Comparison of ENCODE assay signal across 8 cellular contexts in the genomic region with DNA sequence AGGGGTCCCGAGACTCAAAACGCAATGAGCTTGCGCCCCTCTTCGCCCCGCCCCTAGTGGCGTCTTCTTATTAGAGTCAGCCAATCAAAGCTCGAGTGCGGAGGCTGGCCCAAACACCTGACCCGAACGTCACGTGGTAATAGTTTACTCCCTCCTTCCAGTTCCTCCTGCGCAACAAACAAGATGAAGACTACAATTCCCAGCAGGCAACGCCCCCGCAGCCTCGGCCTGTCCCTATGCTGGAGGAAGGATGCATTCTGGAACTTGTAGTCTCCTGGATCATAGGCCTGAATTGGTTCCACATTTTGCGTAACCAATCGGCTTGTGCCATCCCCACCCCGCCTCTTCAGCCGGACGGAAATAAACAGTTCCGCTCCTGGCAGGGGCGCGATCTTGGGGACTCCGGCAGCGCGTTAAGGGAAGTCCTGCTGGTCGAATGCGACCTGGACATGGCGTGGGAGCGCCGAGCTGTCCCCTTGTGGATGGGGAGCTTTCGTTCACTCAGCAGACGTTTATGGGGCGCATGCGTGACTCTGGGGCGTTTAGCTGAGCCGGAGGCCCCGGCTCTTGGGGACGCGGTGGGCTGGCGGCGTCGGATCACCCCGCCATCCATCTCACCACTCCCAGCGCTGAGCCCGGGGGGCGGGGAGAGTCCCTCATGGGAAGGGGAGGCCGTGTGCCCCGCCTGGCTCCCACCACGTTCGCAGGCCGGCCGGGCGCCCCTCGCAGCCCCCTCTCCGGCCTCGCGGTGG. TPM values are rescaled to one million over a fixed set of nuclear protein-coding genes. Genes with fewer than 3 reads are reported as not detected.
DNase-seq lines count a peak whose midpoint lies in the region; ATAC-seq and TF ChIP-seq lines count a peak whose summit lies in the region.

A gene (minus strand): TSS at position 26 of the 752 bp plus-strand sequence. CDS start 38 bp downstream, outside the sequence.

- no peaks in the 10 kb centered on the region for H3K27me3 ChIP-seq in left ventricle myocardium inferior (ENCODE audit: low read depth)

- peaks cover 2% of the 10 kb centered on the region for H3K36me3 Mint-ChIP-seq in T-helper 1 cell treated with Interleukin-12 subunit alpha and Interleukin-12 subunit beta and Interleukin-4 antibody, amounts not matched to agents 30 μg/mL and 1 μg/mL, for 36 hours (ENCODE audit: low read depth)
- no peaks in the 10 kb centered on the region for H3K36me3 Mint-ChIP-seq in progenitor cell of endocrine pancreas (ENCODE audit: insufficient read depth)

- H3K4me3 ChIP-seq in left ventricle myocardium inferior, result peak within 1 kb of the TSS; percentile 95

- peak within 1 kb of the TSS; percentile 99 for H3K27ac ChIP-seq in left ventricle myocardium inferior (replicated peaks)

- TF ChIP-seq POLR2A in GM15510 (IDR thresholded peaks at IDR 0.05; ENCODE audit: borderline replicate concordance, extremely low read depth, insufficient read length), result peak; percentile 92

- H3K4me1 ChIP-seq in left ventricle myocardium inferior, result peaks cover 70% of the 10 kb centered on the region

- peak within 1 kb of the TSS; percentile 79 for H3K27ac Mint-ChIP-seq in T-helper 1 cell treated with Interleukin-12 subunit alpha and Interleukin-12 subunit beta and Interleukin-4 antibody, amounts not matched to agents 30 μg/mL and 1 μg/mL, for 36 hours
- H3K27ac Mint-ChIP-seq in progenitor cell of endocrine pancreas, result peak within 1 kb of the TSS; percentile 95

- ATAC-seq in HG02885 (IDR thresholded peaks at IDR 0.05; ENCODE audit: poor library complexity, unreplicated experiment), result peak; percentile 86

- TF ChIP-seq CTCF in left ventricle myocardium inferior (IDR thresholded peaks at IDR 0.05; ENCODE audit: borderline replicate concordance), result peak; percentile 59
- TF ChIP-seq CTCF in progenitor cell of endocrine pancreas (IDR thresholded peaks at IDR 0.05; ENCODE audit: unreplicated experiment), result peak; percentile 62

- DNase-seq in NCI-H1694 (lab: John Stamatoyannopoulos, UW) (peak; percentile 100), amniotic stem cell (lab: John Stamatoyannopoulos, UW) (peak; percentile 100), left ventricle myocardium inferior (peak; percentile 97), progenitor cell of endocrine pancreas (ENCODE audit: low spot score, unreplicated experiment) (peak; percentile 94), ureter (ENCODE audit: low spot score) (peak; percentile 99)

- no peaks in the 10 kb centered on the region for H3K9me3 Mint-ChIP-seq in T-helper 1 cell treated with Interleukin-12 subunit alpha and Interleukin-12 subunit beta and Interleukin-4 antibody, amounts not matched to agents 30 μg/mL and 1 μg/mL, for 36 hours
- no peaks in the 10 kb centered on the region for H3K9me3 Mint-ChIP-seq in progenitor cell of endocrine pancreas (ENCODE audit: low read depth)

- peaks cover 20% of the 10 kb centered on the region for H3K36me3 ChIP-seq in left ventricle myocardium inferior

- no peaks in the 10 kb centered on the region for H3K9me3 ChIP-seq in left ventricle myocardium inferior (replicated peaks)

- no peaks in the 10 kb centered on the region for H3K27me3 Mint-ChIP-seq in T-helper 1 cell treated with Interleukin-12 subunit alpha and Interleukin-12 subunit beta and Interleukin-4 antibody, amounts not matched to agents 30 μg/mL and 1 μg/mL, for 36 hours (ENCODE audit: low read depth)
- H3K27me3 Mint-ChIP-seq in progenitor cell of endocrine pancreas, result no peaks in the 10 kb centered on the region

- peaks cover 29% of the 10 kb centered on the region for H3K4me1 Mint-ChIP-seq in T-helper 1 cell treated with Interleukin-12 subunit alpha and Interleukin-12 subunit beta and Interleukin-4 antibody, amounts not matched to agents 30 μg/mL and 1 μg/mL, for 36 hours (ENCODE audit: low read depth)
- peaks cover 11% of the 10 kb centered on the region for H3K4me1 Mint-ChIP-seq in progenitor cell of endocrine pancreas (ENCODE audit: low read depth)

- no peak within 1 kb of the TSS for H3K4me3 Mint-ChIP-seq in T-helper 1 cell treated with Interleukin-12 subunit alpha and Interleukin-12 subunit beta and Interleukin-4 antibody, amounts not matched to agents 30 μg/mL and 1 μg/mL, for 36 hours
- no peak within 1 kb of the TSS for H3K4me3 Mint-ChIP-seq in progenitor cell of endocrine pancreas (ENCODE audit: low read depth)

- intact Hi-C loops in left ventricle myocardium inferior (cut with micrococcal nuclease), result loop anchor here (5.0 kb wide), 1 partner anchor 73 kb away; a partner anchor contains a TSS

RNA-seq across cellular contexts. Expression of the gene that starts here (rescaled TPM):
- 144 TPM for total RNA-seq in left ventricle myocardium inferior
- total RNA-seq in progenitor cell of endocrine pancreas, result 47.9 and 57.7 TPM in 2 replicates
- total RNA-seq in ureter, result 104 TPM

Comparison
In these comparisons a context has a peak if more than half of its experiments do, and no peak if none do; other contexts are left out.
1. Peak in every context shown above with its lines: DNase-seq, ATAC-seq, H3K4me3 ChIP-seq and H3K27ac ChIP-seq.